ENCODE assay signal across 1 cellular context in genomic region chr1:89607156-89607555, GRCh38.
TF ChIP-seq lines count a peak whose summit lies in the region.

No MANE protein-coding gene starts in this region.

TF ChIP-seq in GM23338, 12 proteins besides CTCF, POLR2A, EP300 and RAD21 (continued from another document):
- TF ChIP-seq ETS1 (IDR thresholded peaks at IDR 0.05) (no peak), NANOG (IDR thresholded peaks at IDR 0.05; ENCODE audit: borderline replicate concordance) (no peak), EZH2phosphoT487 (IDR thresholded peaks at IDR 0.05; ENCODE audit: unreplicated experiment) (no peak), EZH2 (IDR thresholded peaks at IDR 0.05; ENCODE audit: low read depth, unreplicated experiment) (no peak), REST (IDR thresholded peaks at IDR 0.05; ENCODE audit: unreplicated experiment) (no peak)
